15 cellular contexts compared by ENCODE assay signal in the genomic region with DNA sequence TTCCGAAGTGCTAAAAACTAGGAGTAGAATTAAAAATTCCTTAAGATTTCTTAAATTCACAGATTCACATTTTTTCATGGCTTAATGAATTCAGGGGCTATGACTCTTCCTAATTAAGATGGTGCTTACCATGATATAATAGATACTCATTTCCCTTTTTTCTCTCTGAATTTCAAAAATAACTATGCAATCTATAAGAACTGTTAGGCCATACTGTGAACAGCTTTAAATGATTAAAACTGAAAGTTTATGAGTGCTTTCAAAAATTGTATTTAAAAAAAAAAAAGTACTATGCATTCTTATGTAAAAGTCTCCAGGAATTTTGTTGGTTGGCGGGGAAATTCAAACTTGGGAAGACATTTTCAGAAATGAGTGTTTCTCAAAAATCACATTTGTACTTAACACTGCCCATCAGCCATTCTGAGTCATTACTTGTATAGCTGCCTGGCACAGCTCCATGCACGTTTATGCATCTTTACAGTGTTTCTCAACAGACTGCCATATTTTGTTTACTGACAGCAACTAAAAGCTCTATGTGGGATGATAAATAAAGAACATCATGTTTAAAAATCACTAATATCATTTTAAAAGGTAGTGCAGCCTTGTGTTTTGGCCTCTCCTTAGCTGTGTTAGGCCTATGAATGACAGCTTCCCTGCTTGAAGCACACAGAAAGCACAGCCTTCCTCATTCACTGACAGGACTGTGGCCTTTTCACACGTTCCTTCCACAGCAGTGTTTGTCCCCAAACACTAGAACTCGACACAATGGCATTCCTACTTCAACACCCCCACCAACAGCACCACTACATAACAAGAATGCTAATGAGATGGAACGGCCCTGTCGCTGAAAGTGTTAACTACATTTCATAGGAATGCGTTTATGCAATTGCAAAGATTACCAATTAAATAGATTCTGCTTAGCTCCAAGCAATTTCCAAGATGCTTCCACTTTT.
DNase-seq lines count a peak whose midpoint lies in the region; ATAC-seq, FAIRE-seq and TF ChIP-seq lines count a peak whose summit lies in the region.
"Had no signal": no experiment of that assay in that cellular context is flagged by ENCODE, and none has a peak within 500 bp of the region (broad histone marks: within the 10 kb centered on the region; RNA-seq: fewer than 3 reads in every experiment).

No MANE protein-coding gene starts in this region.

- peaks cover 20% of the 10 kb centered on the region for H3K4me1 ChIP-seq in A673 (ENCODE audit: insufficient read depth, low read length, poor library complexity, severe bottlenecking)
- H3K4me1 ChIP-seq in foreskin keratinocyte, result no peaks in the 10 kb centered on the region
- no peaks in the 10 kb centered on the region for H3K4me1 ChIP-seq in PC-9 (replicated peaks; ENCODE audit: insufficient read depth)
- H3K4me1 ChIP-seq: heart left ventricle, pancreas had no signal

- no peak overlapping the region for H3K4me2 ChIP-seq in PC-9

- no peaks in the 10 kb centered on the region for H3K9me3 Mint-ChIP-seq in Calu3 (ENCODE audit: low read depth, unreplicated experiment)
- H3K9me3 Mint-ChIP-seq: memory B cell had no signal

- H3K27ac ChIP-seq in A673 (ENCODE audit: low read depth, low read length, poor library complexity, severe bottlenecking), result no peak overlapping the region
- no peak overlapping the region for H3K27ac ChIP-seq in foreskin keratinocyte
- no peak overlapping the region for H3K27ac ChIP-seq in PC-9
- H3K27ac ChIP-seq: heart left ventricle, pancreas had no signal

- peak; percentile 78 for DNase-seq in A673 (ENCODE audit: low spot score)
- no peak for DNase-seq in H54 (ENCODE audit: insufficient read length, low spot score)
- peak; percentile 29 for DNase-seq in RKO (ENCODE audit: low spot score)
- no peak for DNase-seq in foreskin keratinocyte
- DNase-seq in PC-9, result no peak
- no peak for DNase-seq in Calu3
- DNase-seq: effector CD4-positive, alpha-beta T cell; heart left ventricle; NCI-H2081 treated with DMSO at 0.1 percent for 48 hours; pancreas; stimulated activated naive CD4-positive, alpha-beta T cell treated with Interleukin-2 at 50 U/mL for 16 hours had no signal

- H4K20me1 ChIP-seq in PC-9 (ENCODE audit: insufficient read depth), result no peaks in the 10 kb centered on the region

- H3K4me3 ChIP-seq in A673 (ENCODE audit: low read depth, low read length, poor library complexity, severe bottlenecking) (no peak overlapping the region), PC-9 (no peak overlapping the region)
- H3K4me3 ChIP-seq: heart left ventricle, pancreas had no signal

- H3K27me3 Mint-ChIP-seq in Calu3 (ENCODE audit: unreplicated experiment), result no peaks in the 10 kb centered on the region
- H3K27me3 Mint-ChIP-seq: B cell, memory B cell had no signal

- no peak overlapping the region for H2AFZ ChIP-seq in PC-9

- H3K79me2 ChIP-seq in PC-9 (ENCODE audit: low read depth), result no peaks in the 10 kb centered on the region

- no peaks in the 10 kb centered on the region for H3K36me3 Mint-ChIP-seq in Calu3 (ENCODE audit: insufficient read depth, unreplicated experiment)
- H3K36me3 Mint-ChIP-seq: memory B cell had no signal

- TF ChIP-seq POLR2A in H54 (IDR thresholded peaks at IDR 0.05; ENCODE audit: low read depth, low read length), result no peak

- no peaks in the 10 kb centered on the region for H3K4me1 Mint-ChIP-seq in Calu3 (ENCODE audit: low read depth, unreplicated experiment)
- H3K4me1 Mint-ChIP-seq: B cell, memory B cell had no signal

- CTCF ChIA-PET in A673 (lab: Charles Lee), result interaction anchor here (0.6 to 2.7 kb wide), 7 partner anchors 131 to 994 kb away, joined by 3 to 20 read pairs (median 4); no protein-coding TSS in a partner anchor
- CTCF ChIA-PET in PC-9 (lab: Charles Lee), result interaction anchor here (0.9 kb wide), 1 partner anchor 633 kb away, joined by 4 read pairs; no protein-coding TSS in a partner anchor
- CTCF ChIA-PET in Calu3 (lab: Charles Lee), result interaction anchor here (0.6 to 1.4 kb wide), 2 partner anchors 131 to 1023 kb away, joined by 4 to 5 read pairs; no protein-coding TSS in a partner anchor

- TF ChIP-seq CTCF in A673 (conservative IDR thresholded peaks at IDR 0.05; ENCODE audit: low read depth, low read length), result no peak
- TF ChIP-seq CTCF in foreskin keratinocyte (conservative IDR thresholded peaks at IDR 0.05), result no peak
- TF ChIP-seq CTCF in PC-9 (conservative IDR thresholded peaks at IDR 0.05), result no peak
- TF ChIP-seq CTCF in Calu3 (IDR thresholded peaks at IDR 0.05; ENCODE audit: unreplicated experiment), result no peak

- ATAC-seq in foreskin keratinocyte, result peak; percentile 38
- no peak for ATAC-seq in GM21825 (IDR thresholded peaks at IDR 0.05; ENCODE audit: unreplicated experiment)
- ATAC-seq in HG03025 (IDR thresholded peaks at IDR 0.05; ENCODE audit: low FRiP score, unreplicated experiment), result no peak
- ATAC-seq: heart left ventricle, pancreas had no signal

- H3K27ac Mint-ChIP-seq in Calu3 (ENCODE audit: unreplicated experiment), result no peak overlapping the region
- H3K27ac Mint-ChIP-seq: B cell, memory B cell had no signal

- no peaks in the 10 kb centered on the region for H3F3A ChIP-seq in PC-9 (ENCODE audit: insufficient read depth, low read depth)

- no peaks in the 10 kb centered on the region for H3K36me3 ChIP-seq in A673 (ENCODE audit: insufficient read depth, low read length, poor library complexity, severe bottlenecking)
- H3K36me3 ChIP-seq in PC-9 (ENCODE audit: low read depth), result no peaks in the 10 kb centered on the region
- H3K36me3 ChIP-seq: heart left ventricle, pancreas had no signal

- POLR2A ChIA-PET in A673 (lab: Charles Lee; ENCODE audit: low non-redundant PET), result interaction anchor here (0.7 to 0.8 kb wide), 2 partner anchors 75 to 915 kb away, joined by 3 to 6 read pairs; partner anchors contain the start of gene ARL14EP
- POLR2A ChIA-PET in PC-9 (lab: Charles Lee; ENCODE audit: unreplicated experiment), result no interaction called here

- no peak overlapping the region for H3K4me3 Mint-ChIP-seq in Calu3 (ENCODE audit: low read depth, unreplicated experiment)
- H3K4me3 Mint-ChIP-seq: B cell, memory B cell had no signal

- H3K27me3 ChIP-seq in A673 (replicated peaks; ENCODE audit: insufficient read depth, low read depth, low read length, poor library complexity) (no peaks in the 10 kb centered on the region), foreskin keratinocyte (no peaks in the 10 kb centered on the region), PC-9 (ENCODE audit: insufficient read depth, low read depth) (no peaks in the 10 kb centered on the region)
- H3K27me3 ChIP-seq: heart left ventricle, pancreas had no signal

- BruUV-seq in A673 (replicated peaks; lab: Mats Ljungman, UMichigan) (no TSS peak), PC-9 (replicated peaks; lab: Mats Ljungman, UMichigan) (no TSS peak), Calu3 (replicated peaks; lab: Mats Ljungman, UMichigan) (no TSS peak)

- peak; percentile 45 for FAIRE-seq in H54 (lab: Jason Lieb, UNC)

- no peaks in the 10 kb centered on the region for H3K9me3 ChIP-seq in A673 (ENCODE audit: low read depth, low read length, poor library complexity, severe bottlenecking)
- H3K9me3 ChIP-seq in PC-9 (ENCODE audit: insufficient read depth, low read depth), result no peaks in the 10 kb centered on the region
- H3K9me3 ChIP-seq: heart left ventricle, pancreas had no signal

- no peaks in the 10 kb centered on the region for H3K9me2 ChIP-seq in PC-9 (ENCODE audit: insufficient read depth)

- intact Hi-C loops in A673 (cut with micrococcal nuclease; ENCODE audit: unreplicated experiment) (loop anchor here (1.0 to 10.0 kb wide), 3 partner anchors 247 to 1059 kb away; no protein-coding TSS in a partner anchor), PC-9 (cut with micrococcal nuclease; ENCODE audit: unreplicated experiment) (loop anchor here (2.0 to 10.0 kb wide), 4 partner anchors 131 to 1057 kb away; no protein-coding TSS in a partner anchor), Calu3 (cut with micrococcal nuclease; ENCODE audit: unreplicated experiment) (loop anchor here (2.0 to 10.0 kb wide), 3 partner anchors 133 to 935 kb away; no protein-coding TSS in a partner anchor)

Comparison
In these comparisons a context has a peak if more than half of its experiments do, and no peak if none do; other contexts are left out.
1. DNase-seq: peak in A673 (single experiment) and RKO (single experiment); none in H54 (single experiment), foreskin keratinocyte (0 of 2), PC-9 (0 of 2) and Calu3 (single experiment).